Comparison of ENCODE assay signal across 18 cellular contexts in the genomic region with DNA sequence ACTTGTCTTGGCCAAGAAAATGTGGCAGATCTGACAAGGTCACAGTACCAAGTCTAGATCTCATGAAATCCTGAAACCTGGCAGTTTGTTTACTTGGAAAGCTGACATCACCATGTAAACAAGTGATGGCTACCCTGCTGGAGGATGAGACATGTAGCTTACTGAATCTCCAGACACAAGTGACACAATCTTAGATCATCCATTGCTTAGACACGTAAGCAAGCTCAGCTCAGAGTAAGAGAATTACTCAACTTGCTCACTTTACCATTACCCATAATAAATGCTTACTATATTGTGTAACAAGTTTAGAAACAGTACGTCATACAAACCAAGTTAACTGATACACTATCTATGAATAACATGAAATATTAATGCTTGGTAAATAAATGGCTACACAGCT.
A peak's percentile ranks its signal among the peaks of the same experiment; 100 is the strongest.
DNase-seq lines count a peak whose midpoint lies in the region; FAIRE-seq and TF ChIP-seq lines count a peak whose summit lies in the region.
"Had no signal": no experiment of that assay in that cellular context is flagged by ENCODE, and none has a peak within 500 bp of the region (broad histone marks: within the 10 kb centered on the region; RNA-seq: fewer than 3 reads in every experiment).

No MANE protein-coding gene starts in this region.

- DNase-seq in GM12891 (ENCODE audit: insufficient read length, low spot score) (no peak), RCC 7860 (ENCODE audit: low spot score) (peak; percentile 46), fibroblast of peridontal ligament (ENCODE audit: extremely low read depth) (peak; percentile 72), trophoblast cell (peak; percentile 46 to 79), RPMI8226 (no peak), HTR-8/SVneo (ENCODE audit: insufficient read length, low spot score) (no peak), anterior cingulate cortex (lab: John Stamatoyannopoulos, UW) (no peak), DMS153 (lab: John Stamatoyannopoulos, UW) (no peak)
- DNase-seq: activated CD4-positive, alpha-beta T cell treated with anti-CD3 and anti-CD28 coated beads, Interleukin-2, amount 10 ng/mL, durations not matched to agents 24 days and 14 days; H9; immature natural killer cell; naive B cell; NCI-H2081; NK-92 treated with Interleukin-12 subunit alpha and Interleukin-12 subunit beta, amount 100 ng/mL, for 24 hours; sigmoid colon had no signal

- H2AK5ac ChIP-seq in trophoblast cell (ENCODE audit: low read length): no peak overlapping the region

- no peak overlapping the region for H4K91ac ChIP-seq in trophoblast cell (ENCODE audit: low read depth, low read length)

- H3K79me1 ChIP-seq in trophoblast cell (ENCODE audit: low read length): no peaks in the 10 kb centered on the region

- no CpG with 5 or more reads among the region's 2 CpGs for whole genome bisulfite sequencing in trophoblast cell (ENCODE audit: extremely low coverage, insufficient coverage, insufficient read length)

- no peaks in the 10 kb centered on the region for H3K27me3 ChIP-seq in trophoblast cell (ENCODE audit: insufficient read depth, low read length)
- H3K27me3 ChIP-seq: cardiac muscle cell, sigmoid colon had no signal

- H4K12ac ChIP-seq in trophoblast cell (ENCODE audit: low read depth, low read length): no peak overlapping the region

- H2BK5ac ChIP-seq in trophoblast cell (ENCODE audit: low read depth, low read length, poor library complexity): no peak overlapping the region

- no peak overlapping the region for H4K8ac ChIP-seq in trophoblast cell (ENCODE audit: low read depth, low read length)

- H2BK120ac ChIP-seq in trophoblast cell (ENCODE audit: insufficient read depth, low read length, poor library complexity): no peak overlapping the region

- no peak overlapping the region for H3K23ac ChIP-seq in trophoblast cell (ENCODE audit: low read length)

- H3K14ac ChIP-seq in trophoblast cell (ENCODE audit: low read length): no peak overlapping the region

- no peak overlapping the region for H3K4me2 ChIP-seq in trophoblast cell (ENCODE audit: low read length)

- H2AFZ ChIP-seq in trophoblast cell (ENCODE audit: insufficient read depth, low read length, poor library complexity): no peak overlapping the region

- H3K9ac ChIP-seq in trophoblast cell (ENCODE audit: low read length): no peak overlapping the region

- FAIRE-seq in GM12891 (lab: Jason Lieb, UNC): peak; percentile 5
- FAIRE-seq in RCC 7860 (lab: Jason Lieb, UNC): no peak
- no peak for FAIRE-seq in HTR-8/SVneo (lab: Jason Lieb, UNC)
- FAIRE-seq: endothelial cell of umbilical vein, GM12892 had no signal

- H3K18ac ChIP-seq in trophoblast cell (ENCODE audit: low read length): no peak overlapping the region

- H3K79me2 ChIP-seq in trophoblast cell (ENCODE audit: control insufficient read depth, insufficient read depth, low read length, poor library complexity): no peaks in the 10 kb centered on the region

- no peaks in the 10 kb centered on the region for H3K36me3 ChIP-seq in trophoblast cell (ENCODE audit: control insufficient read depth in 1 of 2, insufficient read depth in 2 of 2, low read length in 2 of 2)
- H3K36me3 ChIP-seq: cardiac muscle cell, sigmoid colon had no signal

- H3K27ac ChIP-seq in trophoblast cell (ENCODE audit: low read depth, low read length): no peak overlapping the region
- H3K27ac ChIP-seq: cardiac muscle cell, sigmoid colon had no signal

- H3K4me3 ChIP-seq in trophoblast cell (ENCODE audit: low read depth, low read length): no peak overlapping the region
- H3K4me3 ChIP-seq: cardiac muscle cell, sigmoid colon had no signal

- no peak overlapping the region for H3K4ac ChIP-seq in trophoblast cell (ENCODE audit: low read depth, low read length)

- H3K4me1 ChIP-seq in trophoblast cell (ENCODE audit: control insufficient read depth in 1 of 2, insufficient read depth in 2 of 2, low read length in 2 of 2): no peaks in the 10 kb centered on the region
- H3K4me1 ChIP-seq: sigmoid colon had no signal

- no peaks in the 10 kb centered on the region for H3K9me3 ChIP-seq in trophoblast cell (ENCODE audit: insufficient read depth, low read depth, low read length)
- H3K9me3 ChIP-seq: sigmoid colon had no signal

- no peak for TF ChIP-seq POLR2A in GM12891 (IDR thresholded peaks at IDR 0.05; ENCODE audit: low read depth, low read length)

- no peak overlapping the region for H2BK12ac ChIP-seq in trophoblast cell (ENCODE audit: low read length)

TF ChIP-seq in GM12891, 5 proteins besides CTCF, POLR2A, EP300 and RAD21:
- TF ChIP-seq TAF1 (IDR thresholded peaks at IDR 0.05; ENCODE audit: low read depth, low read length) (no peak), PAX5 (IDR thresholded peaks at IDR 0.05; ENCODE audit: insufficient read depth, low read length, severe bottlenecking) (no peak), SPI1 (IDR thresholded peaks at IDR 0.05; ENCODE audit: low read depth, low read length) (no peak), POU2F2 (IDR thresholded peaks at IDR 0.05; ENCODE audit: low read depth, low read length) (no peak), POLR2AphosphoS5 (IDR thresholded peaks at IDR 0.05; ENCODE audit: low read depth, low read length) (no peak)

Comparison
In these comparisons a context has a peak if more than half of its experiments do, and no peak if none do; other contexts are left out.
1. DNase-seq: peak in RCC 7860 (single experiment), fibroblast of peridontal ligament (single experiment) and trophoblast cell (2 of 2); none in GM12891 (single experiment), RPMI8226 (single experiment), HTR-8/SVneo (single experiment), anterior cingulate cortex (0 of 58) and DMS153 (single experiment).